ENCODE assay signal across 1 cellular context in the genomic region with DNA sequence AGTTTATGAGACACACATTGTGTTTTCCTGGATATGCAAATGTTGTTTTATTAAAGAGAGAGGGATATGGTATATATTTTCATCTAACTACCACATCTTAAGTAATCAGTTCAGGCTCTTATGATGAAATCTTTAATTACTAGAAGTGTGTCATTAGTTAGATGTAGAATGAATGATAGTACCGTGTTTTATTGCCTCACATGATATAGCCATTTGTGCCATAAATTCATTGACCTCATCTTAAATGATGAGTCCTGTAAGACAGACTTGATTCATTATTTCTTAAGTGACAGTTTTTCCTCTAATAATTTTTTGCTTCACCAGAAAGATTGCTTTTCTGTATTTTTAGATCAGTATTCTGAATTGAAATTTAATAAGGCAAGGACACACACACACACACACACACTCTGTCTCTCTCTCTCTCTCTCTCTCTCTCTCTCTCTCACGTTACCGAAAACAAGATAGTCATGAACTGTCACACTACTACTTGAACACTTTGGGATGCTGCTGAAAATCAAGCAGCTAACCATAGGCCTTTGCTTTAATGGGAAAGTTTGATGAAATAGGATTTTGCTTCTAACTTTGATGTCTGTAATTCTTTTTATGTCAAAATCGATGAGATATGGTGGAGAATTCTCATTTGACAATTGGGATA.
TF ChIP-seq lines count a peak whose summit lies in the region.

No MANE protein-coding gene starts in this region.

TF ChIP-seq in HEK293, 187 proteins besides CTCF, POLR2A, EP300 and RAD21 (continued from another document and continues in another):
- TF ChIP-seq, protein P1, sequence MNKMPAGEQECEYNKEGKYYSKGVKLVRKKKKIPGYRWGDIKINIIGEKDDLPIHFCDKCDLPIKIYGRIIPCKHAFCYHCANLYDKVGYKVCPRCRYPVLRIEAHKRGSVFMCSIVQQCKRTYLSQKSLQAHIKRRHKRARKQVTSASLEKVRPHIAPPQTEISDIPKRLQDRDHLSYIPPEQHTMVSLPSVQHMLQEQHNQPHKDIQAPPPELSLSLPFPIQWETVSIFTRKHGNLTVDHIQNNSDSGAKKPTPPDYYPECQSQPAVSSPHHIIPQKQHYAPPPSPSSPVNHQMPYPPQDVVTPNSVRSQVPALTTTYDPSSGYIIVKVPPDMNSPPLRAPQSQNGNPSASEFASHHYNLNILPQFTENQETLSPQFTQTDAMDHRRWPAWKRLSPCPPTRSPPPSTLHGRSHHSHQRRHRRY (tag by site-specific recombination; IDR thresholded peaks at IDR 0.05) = no peak
- TF ChIP-seq, protein P2, sequence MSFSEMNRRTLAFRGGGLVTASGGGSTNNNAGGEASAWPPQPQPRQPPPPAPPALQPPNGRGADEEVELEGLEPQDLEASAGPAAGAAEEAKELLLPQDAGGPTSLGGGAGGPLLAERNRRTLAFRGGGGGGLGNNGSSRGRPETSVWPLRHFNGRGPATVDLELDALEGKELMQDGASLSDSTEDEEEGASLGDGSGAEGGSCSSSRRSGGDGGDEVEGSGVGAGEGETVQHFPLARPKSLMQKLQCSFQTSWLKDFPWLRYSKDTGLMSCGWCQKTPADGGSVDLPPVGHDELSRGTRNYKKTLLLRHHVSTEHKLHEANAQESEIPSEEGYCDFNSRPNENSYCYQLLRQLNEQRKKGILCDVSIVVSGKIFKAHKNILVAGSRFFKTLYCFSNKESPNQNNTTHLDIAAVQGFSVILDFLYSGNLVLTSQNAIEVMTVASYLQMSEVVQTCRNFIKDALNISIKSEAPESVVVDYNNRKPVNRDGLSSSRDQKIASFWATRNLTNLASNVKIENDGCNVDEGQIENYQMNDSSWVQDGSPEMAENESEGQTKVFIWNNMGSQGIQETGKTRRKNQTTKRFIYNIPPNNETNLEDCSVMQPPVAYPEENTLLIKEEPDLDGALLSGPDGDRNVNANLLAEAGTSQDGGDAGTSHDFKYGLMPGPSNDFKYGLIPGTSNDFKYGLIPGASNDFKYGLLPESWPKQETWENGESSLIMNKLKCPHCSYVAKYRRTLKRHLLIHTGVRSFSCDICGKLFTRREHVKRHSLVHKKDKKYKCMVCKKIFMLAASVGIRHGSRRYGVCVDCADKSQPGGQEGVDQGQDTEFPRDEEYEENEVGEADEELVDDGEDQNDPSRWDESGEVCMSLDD (tag by site-specific recombination; IDR thresholded peaks at IDR 0.05) = no peak
- TF ChIP-seq ZNF768 (tag by site-specific recombination; IDR thresholded peaks at IDR 0.05) (no peak), ZNF24 (tag by site-specific recombination; IDR thresholded peaks at IDR 0.05) (no peak), ZNF266 (tag by site-specific recombination; IDR thresholded peaks at IDR 0.05; ENCODE audit: low read depth) (no peak), ZNF2 (tag by site-specific recombination; IDR thresholded peaks at IDR 0.05) (no peak), FEZF1 (tag by site-specific recombination; IDR thresholded peaks at IDR 0.05) (peak; percentile 47; the same call in 1 of the 2 replicates), ZNF394 (tag by site-specific recombination; IDR thresholded peaks at IDR 0.05; ENCODE audit: borderline replicate concordance) (no peak), ZNF830 (tag by site-specific recombination; IDR thresholded peaks at IDR 0.05; ENCODE audit: low read depth) (no peak), ZBTB20 (tag by site-specific recombination; IDR thresholded peaks at IDR 0.05) (no peak), ZNF202 (tag by site-specific recombination; IDR thresholded peaks at IDR 0.05; ENCODE audit: borderline replicate concordance) (no peak), ZNF548 (tag by site-specific recombination; IDR thresholded peaks at IDR 0.05) (no peak), ZNF701 (tag by site-specific recombination; IDR thresholded peaks at IDR 0.05) (no peak), ZNF658 (tag by site-specific recombination; IDR thresholded peaks at IDR 0.05) (no peak), ZFP41 (tag by site-specific recombination; IDR thresholded peaks at IDR 0.05; ENCODE audit: borderline replicate concordance) (no peak), ZNF366 (tag by site-specific recombination; conservative IDR thresholded peaks at IDR 0.05) (0 out of 2 replicates have a peak, but pooled peaks have one; percentile 18), RBAK (tag by site-specific recombination; IDR thresholded peaks at IDR 0.05) (no peak), GLIS1 (tag by site-specific recombination; IDR thresholded peaks at IDR 0.05) (no peak), GLI2 (tag by site-specific recombination; IDR thresholded peaks at IDR 0.05; ENCODE audit: borderline replicate concordance, low read depth) (no peak), WT1 (tag by site-specific recombination; IDR thresholded peaks at IDR 0.05) (no peak), ZNF184 (tag by site-specific recombination; IDR thresholded peaks at IDR 0.05) (no peak), KLF10 (tag by site-specific recombination; IDR thresholded peaks at IDR 0.05) (no peak), ZNF335 (tag by site-specific recombination; conservative IDR thresholded peaks at IDR 0.05) (no peak), ZNF747 (tag by site-specific recombination; IDR thresholded peaks at IDR 0.05) (no peak), OSR2 (tag by site-specific recombination; IDR thresholded peaks at IDR 0.05) (peak; percentile 30; the same call in 1 of the 2 replicates), ZNF433 (tag by site-specific recombination; IDR thresholded peaks at IDR 0.05; ENCODE audit: low read depth) (no peak), ZNF514 (tag by site-specific recombination; IDR thresholded peaks at IDR 0.05) (no peak), ZSCAN23 (tag by site-specific recombination; IDR thresholded peaks at IDR 0.05) (no peak), ZBTB1 (tag by site-specific recombination; IDR thresholded peaks at IDR 0.05) (no peak), ZNF610 (tag by site-specific recombination; IDR thresholded peaks at IDR 0.05; ENCODE audit: borderline replicate concordance) (no peak), GLI4 (tag by site-specific recombination; IDR thresholded peaks at IDR 0.05) (no peak), ZEB2 (tag by site-specific recombination; IDR thresholded peaks at IDR 0.05) (peak; percentile 66), ZNF629 (tag by site-specific recombination; IDR thresholded peaks at IDR 0.05) (peak; percentile 43), ZNF843 (tag by site-specific recombination; IDR thresholded peaks at IDR 0.05) (0 out of 2 replicates have a peak, but pooled peaks have one; percentile 32)
- TF ChIP-seq, protein P3, sequence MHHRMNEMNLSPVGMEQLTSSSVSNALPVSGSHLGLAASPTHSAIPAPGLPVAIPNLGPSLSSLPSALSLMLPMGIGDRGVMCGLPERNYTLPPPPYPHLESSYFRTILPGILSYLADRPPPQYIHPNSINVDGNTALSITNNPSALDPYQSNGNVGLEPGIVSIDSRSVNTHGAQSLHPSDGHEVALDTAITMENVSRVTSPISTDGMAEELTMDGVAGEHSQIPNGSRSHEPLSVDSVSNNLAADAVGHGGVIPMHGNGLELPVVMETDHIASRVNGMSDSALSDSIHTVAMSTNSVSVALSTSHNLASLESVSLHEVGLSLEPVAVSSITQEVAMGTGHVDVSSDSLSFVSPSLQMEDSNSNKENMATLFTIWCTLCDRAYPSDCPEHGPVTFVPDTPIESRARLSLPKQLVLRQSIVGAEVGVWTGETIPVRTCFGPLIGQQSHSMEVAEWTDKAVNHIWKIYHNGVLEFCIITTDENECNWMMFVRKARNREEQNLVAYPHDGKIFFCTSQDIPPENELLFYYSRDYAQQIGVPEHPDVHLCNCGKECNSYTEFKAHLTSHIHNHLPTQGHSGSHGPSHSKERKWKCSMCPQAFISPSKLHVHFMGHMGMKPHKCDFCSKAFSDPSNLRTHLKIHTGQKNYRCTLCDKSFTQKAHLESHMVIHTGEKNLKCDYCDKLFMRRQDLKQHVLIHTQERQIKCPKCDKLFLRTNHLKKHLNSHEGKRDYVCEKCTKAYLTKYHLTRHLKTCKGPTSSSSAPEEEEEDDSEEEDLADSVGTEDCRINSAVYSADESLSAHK (tag by site-specific recombination; IDR thresholded peaks at IDR 0.05) = no peak
- TF ChIP-seq, protein P4, sequence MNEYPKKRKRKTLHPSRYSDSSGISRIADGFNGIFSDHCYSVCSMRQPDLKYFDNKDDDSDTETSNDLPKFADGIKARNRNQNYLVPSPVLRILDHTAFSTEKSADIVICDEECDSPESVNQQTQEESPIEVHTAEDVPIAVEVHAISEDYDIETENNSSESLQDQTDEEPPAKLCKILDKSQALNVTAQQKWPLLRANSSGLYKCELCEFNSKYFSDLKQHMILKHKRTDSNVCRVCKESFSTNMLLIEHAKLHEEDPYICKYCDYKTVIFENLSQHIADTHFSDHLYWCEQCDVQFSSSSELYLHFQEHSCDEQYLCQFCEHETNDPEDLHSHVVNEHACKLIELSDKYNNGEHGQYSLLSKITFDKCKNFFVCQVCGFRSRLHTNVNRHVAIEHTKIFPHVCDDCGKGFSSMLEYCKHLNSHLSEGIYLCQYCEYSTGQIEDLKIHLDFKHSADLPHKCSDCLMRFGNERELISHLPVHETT (tag by site-specific recombination; IDR thresholded peaks at IDR 0.05) = no peak
- TF ChIP-seq, protein P5, sequence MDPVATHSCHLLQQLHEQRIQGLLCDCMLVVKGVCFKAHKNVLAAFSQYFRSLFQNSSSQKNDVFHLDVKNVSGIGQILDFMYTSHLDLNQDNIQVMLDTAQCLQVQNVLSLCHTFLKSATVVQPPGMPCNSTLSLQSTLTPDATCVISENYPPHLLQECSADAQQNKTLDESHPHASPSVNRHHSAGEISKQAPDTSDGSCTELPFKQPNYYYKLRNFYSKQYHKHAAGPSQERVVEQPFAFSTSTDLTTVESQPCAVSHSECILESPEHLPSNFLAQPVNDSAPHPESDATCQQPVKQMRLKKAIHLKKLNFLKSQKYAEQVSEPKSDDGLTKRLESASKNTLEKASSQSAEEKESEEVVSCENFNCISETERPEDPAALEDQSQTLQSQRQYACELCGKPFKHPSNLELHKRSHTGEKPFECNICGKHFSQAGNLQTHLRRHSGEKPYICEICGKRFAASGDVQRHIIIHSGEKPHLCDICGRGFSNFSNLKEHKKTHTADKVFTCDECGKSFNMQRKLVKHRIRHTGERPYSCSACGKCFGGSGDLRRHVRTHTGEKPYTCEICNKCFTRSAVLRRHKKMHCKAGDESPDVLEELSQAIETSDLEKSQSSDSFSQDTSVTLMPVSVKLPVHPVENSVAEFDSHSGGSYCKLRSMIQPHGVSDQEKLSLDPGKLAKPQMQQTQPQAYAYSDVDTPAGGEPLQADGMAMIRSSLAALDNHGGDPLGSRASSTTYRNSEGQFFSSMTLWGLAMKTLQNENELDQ (tag by site-specific recombination; IDR thresholded peaks at IDR 0.05; ENCODE audit: low read depth) = no peak
- TF ChIP-seq, protein P6, sequence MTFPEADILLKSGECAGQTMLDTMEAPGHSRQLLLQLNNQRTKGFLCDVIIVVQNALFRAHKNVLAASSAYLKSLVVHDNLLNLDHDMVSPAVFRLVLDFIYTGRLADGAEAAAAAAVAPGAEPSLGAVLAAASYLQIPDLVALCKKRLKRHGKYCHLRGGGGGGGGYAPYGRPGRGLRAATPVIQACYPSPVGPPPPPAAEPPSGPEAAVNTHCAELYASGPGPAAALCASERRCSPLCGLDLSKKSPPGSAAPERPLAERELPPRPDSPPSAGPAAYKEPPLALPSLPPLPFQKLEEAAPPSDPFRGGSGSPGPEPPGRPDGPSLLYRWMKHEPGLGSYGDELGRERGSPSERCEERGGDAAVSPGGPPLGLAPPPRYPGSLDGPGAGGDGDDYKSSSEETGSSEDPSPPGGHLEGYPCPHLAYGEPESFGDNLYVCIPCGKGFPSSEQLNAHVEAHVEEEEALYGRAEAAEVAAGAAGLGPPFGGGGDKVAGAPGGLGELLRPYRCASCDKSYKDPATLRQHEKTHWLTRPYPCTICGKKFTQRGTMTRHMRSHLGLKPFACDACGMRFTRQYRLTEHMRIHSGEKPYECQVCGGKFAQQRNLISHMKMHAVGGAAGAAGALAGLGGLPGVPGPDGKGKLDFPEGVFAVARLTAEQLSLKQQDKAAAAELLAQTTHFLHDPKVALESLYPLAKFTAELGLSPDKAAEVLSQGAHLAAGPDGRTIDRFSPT (tag by site-specific recombination; IDR thresholded peaks at IDR 0.05) = no peak
- TF ChIP-seq, protein P7, sequence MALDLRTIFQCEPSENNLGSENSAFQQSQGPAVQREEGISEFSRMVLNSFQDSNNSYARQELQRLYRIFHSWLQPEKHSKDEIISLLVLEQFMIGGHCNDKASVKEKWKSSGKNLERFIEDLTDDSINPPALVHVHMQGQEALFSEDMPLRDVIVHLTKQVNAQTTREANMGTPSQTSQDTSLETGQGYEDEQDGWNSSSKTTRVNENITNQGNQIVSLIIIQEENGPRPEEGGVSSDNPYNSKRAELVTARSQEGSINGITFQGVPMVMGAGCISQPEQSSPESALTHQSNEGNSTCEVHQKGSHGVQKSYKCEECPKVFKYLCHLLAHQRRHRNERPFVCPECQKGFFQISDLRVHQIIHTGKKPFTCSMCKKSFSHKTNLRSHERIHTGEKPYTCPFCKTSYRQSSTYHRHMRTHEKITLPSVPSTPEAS (tag by site-specific recombination; IDR thresholded peaks at IDR 0.05) = 0 out of 2 replicates have a peak, but pooled peaks have one; percentile 11
- TF ChIP-seq, protein P8, sequence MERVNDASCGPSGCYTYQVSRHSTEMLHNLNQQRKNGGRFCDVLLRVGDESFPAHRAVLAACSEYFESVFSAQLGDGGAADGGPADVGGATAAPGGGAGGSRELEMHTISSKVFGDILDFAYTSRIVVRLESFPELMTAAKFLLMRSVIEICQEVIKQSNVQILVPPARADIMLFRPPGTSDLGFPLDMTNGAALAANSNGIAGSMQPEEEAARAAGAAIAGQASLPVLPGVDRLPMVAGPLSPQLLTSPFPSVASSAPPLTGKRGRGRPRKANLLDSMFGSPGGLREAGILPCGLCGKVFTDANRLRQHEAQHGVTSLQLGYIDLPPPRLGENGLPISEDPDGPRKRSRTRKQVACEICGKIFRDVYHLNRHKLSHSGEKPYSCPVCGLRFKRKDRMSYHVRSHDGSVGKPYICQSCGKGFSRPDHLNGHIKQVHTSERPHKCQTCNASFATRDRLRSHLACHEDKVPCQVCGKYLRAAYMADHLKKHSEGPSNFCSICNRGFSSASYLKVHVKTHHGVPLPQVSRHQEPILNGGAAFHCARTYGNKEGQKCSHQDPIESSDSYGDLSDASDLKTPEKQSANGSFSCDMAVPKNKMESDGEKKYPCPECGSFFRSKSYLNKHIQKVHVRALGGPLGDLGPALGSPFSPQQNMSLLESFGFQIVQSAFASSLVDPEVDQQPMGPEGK (tag by site-specific recombination; IDR thresholded peaks at IDR 0.05) = no peak
- TF ChIP-seq, protein P9, sequence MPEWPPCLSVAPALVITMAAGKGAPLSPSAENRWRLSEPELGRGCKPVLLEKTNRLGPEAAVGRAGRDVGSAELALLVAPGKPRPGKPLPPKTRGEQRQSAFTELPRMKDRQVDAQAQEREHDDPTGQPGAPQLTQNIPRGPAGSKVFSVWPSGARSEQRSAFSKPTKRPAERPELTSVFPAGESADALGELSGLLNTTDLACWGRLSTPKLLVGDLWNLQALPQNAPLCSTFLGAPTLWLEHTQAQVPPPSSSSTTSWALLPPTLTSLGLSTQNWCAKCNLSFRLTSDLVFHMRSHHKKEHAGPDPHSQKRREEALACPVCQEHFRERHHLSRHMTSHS (tag by site-specific recombination; IDR thresholded peaks at IDR 0.05) = no peak
- TF ChIP-seq, protein P10, sequence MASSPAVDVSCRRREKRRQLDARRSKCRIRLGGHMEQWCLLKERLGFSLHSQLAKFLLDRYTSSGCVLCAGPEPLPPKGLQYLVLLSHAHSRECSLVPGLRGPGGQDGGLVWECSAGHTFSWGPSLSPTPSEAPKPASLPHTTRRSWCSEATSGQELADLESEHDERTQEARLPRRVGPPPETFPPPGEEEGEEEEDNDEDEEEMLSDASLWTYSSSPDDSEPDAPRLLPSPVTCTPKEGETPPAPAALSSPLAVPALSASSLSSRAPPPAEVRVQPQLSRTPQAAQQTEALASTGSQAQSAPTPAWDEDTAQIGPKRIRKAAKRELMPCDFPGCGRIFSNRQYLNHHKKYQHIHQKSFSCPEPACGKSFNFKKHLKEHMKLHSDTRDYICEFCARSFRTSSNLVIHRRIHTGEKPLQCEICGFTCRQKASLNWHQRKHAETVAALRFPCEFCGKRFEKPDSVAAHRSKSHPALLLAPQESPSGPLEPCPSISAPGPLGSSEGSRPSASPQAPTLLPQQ (tag by site-specific recombination; IDR thresholded peaks at IDR 0.05) = no peak
